Comparison of ENCODE assay signal across 1 cellular context in the genomic region with DNA sequence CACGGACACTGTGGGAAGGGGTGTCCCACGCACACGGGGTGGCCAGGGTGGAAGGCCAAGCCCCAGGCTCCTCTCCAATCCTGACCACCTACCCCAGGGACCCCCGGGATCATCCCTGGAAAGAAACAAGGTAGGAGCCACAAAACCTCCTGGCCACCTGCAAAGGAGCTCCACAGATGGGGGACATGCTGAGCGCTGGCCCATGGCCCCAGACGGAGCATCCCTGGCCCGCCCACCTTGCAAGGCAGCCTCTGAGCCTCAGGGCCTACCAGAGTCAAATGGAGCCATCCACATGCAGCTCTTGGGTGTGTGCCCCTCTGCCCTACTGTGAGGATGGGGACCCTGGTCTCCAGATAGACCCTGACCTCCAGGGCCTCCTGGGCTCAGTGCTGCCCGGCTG.
TF ChIP-seq lines count a peak whose summit lies in the region.

No MANE protein-coding gene starts in this region.

TF ChIP-seq in K562, 482 proteins besides CTCF, POLR2A, EP300 and RAD21:
- TF ChIP-seq POLR2G (IDR thresholded peaks at IDR 0.05; ENCODE audit: low read depth, low read length) (peak; percentile 23; the same call in 1 of the 2 replicates), ESRRA (IDR thresholded peaks at IDR 0.05; ENCODE audit: borderline replicate concordance, low read depth) (no peak)
TF ChIP-seq in K562: peak in this region for 1.
